ENCODE assay signal across 3 cellular contexts in the genomic region with DNA sequence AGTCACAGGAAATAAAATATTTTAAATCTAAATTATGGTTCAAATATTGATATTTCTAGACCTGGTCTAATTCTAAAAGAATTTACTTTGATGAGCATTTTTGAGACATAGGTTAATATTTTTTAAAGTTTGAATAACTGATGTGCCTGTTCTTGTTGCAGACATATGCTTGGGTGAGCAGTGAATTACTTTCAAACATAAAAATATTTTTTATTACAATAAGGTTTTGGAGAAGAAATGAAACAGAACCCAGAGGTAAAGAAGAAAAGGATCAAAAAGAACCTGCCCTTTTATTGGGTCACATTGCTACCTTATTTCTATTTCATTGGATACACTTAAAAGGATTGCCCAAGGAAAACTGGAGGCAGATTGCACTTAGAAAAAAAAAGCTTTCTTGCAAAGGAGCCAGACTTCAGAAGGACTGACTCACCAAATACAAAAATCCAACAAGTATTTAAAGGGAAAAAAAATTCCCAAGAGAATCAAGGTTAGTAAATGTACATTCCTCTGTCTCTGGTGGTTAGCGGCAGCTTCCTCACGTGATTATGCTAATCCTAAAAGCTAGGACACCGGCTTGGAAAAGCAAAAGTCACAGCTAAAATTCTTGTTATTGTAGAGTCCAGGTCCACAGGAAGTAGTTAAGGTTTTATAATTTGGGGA.
TF ChIP-seq lines count a peak whose summit lies in the region.

No MANE protein-coding gene starts in this region.

TF ChIP-seq in A549, 52 proteins besides CTCF, POLR2A, EP300 and RAD21:
- TF ChIP-seq NFE2L2 (conservative IDR thresholded peaks at IDR 0.05; ENCODE audit: low read length) (no peak), TP53 (CRISPR knock-in tag; IDR thresholded peaks at IDR 0.05) (no peak), HOXB5 (CRISPR knock-in tag; IDR thresholded peaks at IDR 0.05) (no peak), CEBPB (IDR thresholded peaks at IDR 0.05) (no peak), ESRRA (IDR thresholded peaks at IDR 0.05; ENCODE audit: borderline replicate concordance, low read length) (no peak), FOSB (CRISPR knock-in tag; IDR thresholded peaks at IDR 0.05) (no peak), RFX5 (IDR thresholded peaks at IDR 0.05) (no peak), HOXA7 (CRISPR knock-in tag; IDR thresholded peaks at IDR 0.05) (no peak), TFCP2L1 (CRISPR knock-in tag; IDR thresholded peaks at IDR 0.05) (no peak), ZFP36 (IDR thresholded peaks at IDR 0.05; ENCODE audit: borderline replicate concordance, partially characterized antibody) (no peak), CBX2 (IDR thresholded peaks at IDR 0.05; ENCODE audit: borderline replicate concordance, low read depth) (no peak), MYC (IDR thresholded peaks at IDR 0.05; ENCODE audit: borderline replicate concordance, low read length) (no peak), NPAS2 (CRISPR knock-in tag; IDR thresholded peaks at IDR 0.05; ENCODE audit: borderline replicate concordance) (no peak), EHMT2 (IDR thresholded peaks at IDR 0.05; ENCODE audit: low read depth) (no peak)
- TF ChIP-seq, protein P1, sequence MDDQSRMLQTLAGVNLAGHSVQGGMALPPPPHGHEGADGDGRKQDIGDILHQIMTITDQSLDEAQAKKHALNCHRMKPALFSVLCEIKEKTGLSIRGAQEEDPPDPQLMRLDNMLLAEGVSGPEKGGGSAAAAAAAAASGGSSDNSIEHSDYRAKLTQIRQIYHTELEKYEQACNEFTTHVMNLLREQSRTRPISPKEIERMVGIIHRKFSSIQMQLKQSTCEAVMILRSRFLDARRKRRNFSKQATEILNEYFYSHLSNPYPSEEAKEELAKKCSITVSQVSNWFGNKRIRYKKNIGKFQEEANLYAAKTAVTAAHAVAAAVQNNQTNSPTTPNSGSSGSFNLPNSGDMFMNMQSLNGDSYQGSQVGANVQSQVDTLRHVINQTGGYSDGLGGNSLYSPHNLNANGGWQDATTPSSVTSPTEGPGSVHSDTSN (IDR thresholded peaks at IDR 0.05), result no peak
- TF ChIP-seq, protein P2, sequence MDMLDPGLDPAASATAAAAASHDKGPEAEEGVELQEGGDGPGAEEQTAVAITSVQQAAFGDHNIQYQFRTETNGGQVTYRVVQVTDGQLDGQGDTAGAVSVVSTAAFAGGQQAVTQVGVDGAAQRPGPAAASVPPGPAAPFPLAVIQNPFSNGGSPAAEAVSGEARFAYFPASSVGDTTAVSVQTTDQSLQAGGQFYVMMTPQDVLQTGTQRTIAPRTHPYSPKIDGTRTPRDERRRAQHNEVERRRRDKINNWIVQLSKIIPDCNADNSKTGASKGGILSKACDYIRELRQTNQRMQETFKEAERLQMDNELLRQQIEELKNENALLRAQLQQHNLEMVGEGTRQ (IDR thresholded peaks at IDR 0.05), result no peak; the same call in 1 of the 2 replicates
- TF ChIP-seq, protein P3, sequence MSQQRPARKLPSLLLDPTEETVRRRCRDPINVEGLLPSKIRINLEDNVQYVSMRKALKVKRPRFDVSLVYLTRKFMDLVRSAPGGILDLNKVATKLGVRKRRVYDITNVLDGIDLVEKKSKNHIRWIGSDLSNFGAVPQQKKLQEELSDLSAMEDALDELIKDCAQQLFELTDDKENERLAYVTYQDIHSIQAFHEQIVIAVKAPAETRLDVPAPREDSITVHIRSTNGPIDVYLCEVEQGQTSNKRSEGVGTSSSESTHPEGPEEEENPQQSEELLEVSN (IDR thresholded peaks at IDR 0.05; ENCODE audit: borderline replicate concordance, low read depth), result no peak
- TF ChIP-seq, protein P4, sequence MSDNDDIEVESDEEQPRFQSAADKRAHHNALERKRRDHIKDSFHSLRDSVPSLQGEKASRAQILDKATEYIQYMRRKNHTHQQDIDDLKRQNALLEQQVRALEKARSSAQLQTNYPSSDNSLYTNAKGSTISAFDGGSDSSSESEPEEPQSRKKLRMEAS (IDR thresholded peaks at IDR 0.05), result no peak

TF ChIP-seq in GM23338, 12 proteins besides CTCF, POLR2A, EP300 and RAD21:
- peak; percentile 13 for TF ChIP-seq EZH2 (IDR thresholded peaks at IDR 0.05; ENCODE audit: low read depth, unreplicated experiment)
- TF ChIP-seq, protein P5, sequence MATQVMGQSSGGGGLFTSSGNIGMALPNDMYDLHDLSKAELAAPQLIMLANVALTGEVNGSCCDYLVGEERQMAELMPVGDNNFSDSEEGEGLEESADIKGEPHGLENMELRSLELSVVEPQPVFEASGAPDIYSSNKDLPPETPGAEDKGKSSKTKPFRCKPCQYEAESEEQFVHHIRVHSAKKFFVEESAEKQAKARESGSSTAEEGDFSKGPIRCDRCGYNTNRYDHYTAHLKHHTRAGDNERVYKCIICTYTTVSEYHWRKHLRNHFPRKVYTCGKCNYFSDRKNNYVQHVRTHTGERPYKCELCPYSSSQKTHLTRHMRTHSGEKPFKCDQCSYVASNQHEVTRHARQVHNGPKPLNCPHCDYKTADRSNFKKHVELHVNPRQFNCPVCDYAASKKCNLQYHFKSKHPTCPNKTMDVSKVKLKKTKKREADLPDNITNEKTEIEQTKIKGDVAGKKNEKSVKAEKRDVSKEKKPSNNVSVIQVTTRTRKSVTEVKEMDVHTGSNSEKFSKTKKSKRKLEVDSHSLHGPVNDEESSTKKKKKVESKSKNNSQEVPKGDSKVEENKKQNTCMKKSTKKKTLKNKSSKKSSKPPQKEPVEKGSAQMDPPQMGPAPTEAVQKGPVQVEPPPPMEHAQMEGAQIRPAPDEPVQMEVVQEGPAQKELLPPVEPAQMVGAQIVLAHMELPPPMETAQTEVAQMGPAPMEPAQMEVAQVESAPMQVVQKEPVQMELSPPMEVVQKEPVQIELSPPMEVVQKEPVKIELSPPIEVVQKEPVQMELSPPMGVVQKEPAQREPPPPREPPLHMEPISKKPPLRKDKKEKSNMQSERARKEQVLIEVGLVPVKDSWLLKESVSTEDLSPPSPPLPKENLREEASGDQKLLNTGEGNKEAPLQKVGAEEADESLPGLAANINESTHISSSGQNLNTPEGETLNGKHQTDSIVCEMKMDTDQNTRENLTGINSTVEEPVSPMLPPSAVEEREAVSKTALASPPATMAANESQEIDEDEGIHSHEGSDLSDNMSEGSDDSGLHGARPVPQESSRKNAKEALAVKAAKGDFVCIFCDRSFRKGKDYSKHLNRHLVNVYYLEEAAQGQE (IDR thresholded peaks at IDR 0.05; ENCODE audit: unreplicated experiment), result no peak

TF ChIP-seq in SK-N-SH, 30 proteins besides CTCF, POLR2A, EP300 and RAD21:
- no peak for TF ChIP-seq FOXJ3 (CRISPR knock-in tag; IDR thresholded peaks at IDR 0.05)
- TF ChIP-seq, protein P6, sequence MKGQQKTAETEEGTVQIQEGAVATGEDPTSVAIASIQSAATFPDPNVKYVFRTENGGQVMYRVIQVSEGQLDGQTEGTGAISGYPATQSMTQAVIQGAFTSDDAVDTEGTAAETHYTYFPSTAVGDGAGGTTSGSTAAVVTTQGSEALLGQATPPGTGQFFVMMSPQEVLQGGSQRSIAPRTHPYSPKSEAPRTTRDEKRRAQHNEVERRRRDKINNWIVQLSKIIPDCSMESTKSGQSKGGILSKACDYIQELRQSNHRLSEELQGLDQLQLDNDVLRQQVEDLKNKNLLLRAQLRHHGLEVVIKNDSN (IDR thresholded peaks at IDR 0.05; ENCODE audit: borderline replicate concordance, low read depth), result peak; percentile 66; the same call in 1 of the 2 replicates
- peak; percentile 43; the same call in 1 of the 2 replicates for TF ChIP-seq FOSL2 (IDR thresholded peaks at IDR 0.05; ENCODE audit: borderline replicate concordance, low read depth)
- TF ChIP-seq RXRA (IDR thresholded peaks at IDR 0.05; ENCODE audit: borderline replicate concordance, low read depth), result no peak
- TF ChIP-seq, protein P7, sequence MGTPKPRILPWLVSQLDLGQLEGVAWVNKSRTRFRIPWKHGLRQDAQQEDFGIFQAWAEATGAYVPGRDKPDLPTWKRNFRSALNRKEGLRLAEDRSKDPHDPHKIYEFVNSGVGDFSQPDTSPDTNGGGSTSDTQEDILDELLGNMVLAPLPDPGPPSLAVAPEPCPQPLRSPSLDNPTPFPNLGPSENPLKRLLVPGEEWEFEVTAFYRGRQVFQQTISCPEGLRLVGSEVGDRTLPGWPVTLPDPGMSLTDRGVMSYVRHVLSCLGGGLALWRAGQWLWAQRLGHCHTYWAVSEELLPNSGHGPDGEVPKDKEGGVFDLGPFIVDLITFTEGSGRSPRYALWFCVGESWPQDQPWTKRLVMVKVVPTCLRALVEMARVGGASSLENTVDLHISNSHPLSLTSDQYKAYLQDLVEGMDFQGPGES (IDR thresholded peaks at IDR 0.05; ENCODE audit: low read depth, low read length), result no peak
